In the genomic region with DNA sequence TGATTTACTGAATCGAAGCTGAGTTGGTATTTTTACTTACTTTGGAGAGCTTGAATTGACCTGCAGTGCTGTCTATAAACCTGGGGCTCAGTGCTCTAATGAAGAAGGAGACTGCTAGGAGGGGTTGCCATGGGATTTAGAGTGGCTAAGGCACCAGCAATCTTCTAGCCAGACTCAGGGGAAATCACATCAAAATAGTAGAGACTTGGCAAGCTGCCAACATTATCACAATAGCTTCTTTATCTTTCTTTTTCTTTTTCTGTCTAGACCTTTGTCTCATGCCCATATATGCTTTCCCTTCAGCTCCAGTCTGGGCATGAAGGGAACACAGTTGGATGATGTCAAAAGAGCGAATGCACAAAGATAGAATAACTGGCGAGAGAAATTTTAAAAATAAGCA, we compare ENCODE assay signal across 20 cellular contexts.
DNase-seq lines count a peak whose midpoint lies in the region; ATAC-seq lines count a peak whose summit lies in the region.
"Had no signal": no experiment of that assay in that cellular context is flagged by ENCODE, and none has a peak within 500 bp of the region (broad histone marks: within the 10 kb centered on the region; RNA-seq: fewer than 3 reads in every experiment).

No MANE protein-coding gene starts in this region.

- H3K4me1 Mint-ChIP-seq in natural killer cell treated with Interleukin-12 subunit alpha and Interleukin-12 subunit beta and Interleukin-15 and Interleukin-18, amount 100 ng/mL, for 72 hours (ENCODE audit: low read depth in 2 of 2): no peaks in the 10 kb centered on the region
- H3K4me1 Mint-ChIP-seq: H9 had no signal

- peak; percentile 27 for DNase-seq in NCI-H82 (lab: John Stamatoyannopoulos, UW)
- no peak for DNase-seq in NCI-H82 treated with DMSO at 0.1 percent for 48 hours (lab: John Stamatoyannopoulos, UW; ENCODE audit: unreplicated experiment)
- peak; percentile 78 for DNase-seq in NCI-H1105 treated with DMSO at 0.1 percent for 48 hours (lab: John Stamatoyannopoulos, UW)
- DNase-seq in astrocyte of the hippocampus (ENCODE audit: low read depth, low spot score): peak; percentile 58
- DNase-seq in pulmonary artery endothelial cell (ENCODE audit: low read depth, low spot score): peak; percentile 68
- DNase-seq in natural killer cell treated with Interleukin-12 subunit alpha and Interleukin-12 subunit beta and Interleukin-15 and Interleukin-18, amount 100 ng/mL, for 72 hours (ENCODE audit: low spot score): no peak
- DNase-seq in NOMO-1 (lab: John Stamatoyannopoulos, UW; ENCODE audit: unreplicated experiment in 2 of 2): no peak
- DNase-seq: activated CD4-positive, alpha-beta T cell treated with anti-CD3 and anti-CD28 coated beads for 48 hours; activated naive CD4-positive, alpha-beta T cell treated with anti-CD3 and anti-CD28 coated beads, Interleukin-2, amount 50 U/mL, for 16 hours; activated T-cell treated with anti-CD3 and anti-CD28 coated beads for 4 hours; body of pancreas; H9; heart right ventricle; islet precursor cell; MG63; NCI-H2081 treated with DMSO at 0.1 percent for 48 hours; SHP77 treated with DMSO at 0.1 percent for 48 hours; stimulated activated CD4-positive, alpha-beta T cell treated with anti-CD3 and anti-CD28 coated beads, Interleukin-2, amount 100 ng/mL, for 48 hours had no signal

- H3K27ac Mint-ChIP-seq in natural killer cell treated with Interleukin-12 subunit alpha and Interleukin-12 subunit beta and Interleukin-15 and Interleukin-18, amount 100 ng/mL, for 72 hours: no peak overlapping the region
- H3K27ac Mint-ChIP-seq: dendritic cell treated with granulocyte-macrophage colony-stimulating factor and Interleukin-4, amounts not matched to agents 40 ng/mL and 50 ng/mL, for 4 days; H9 had no signal

- H3K27me3 Mint-ChIP-seq in natural killer cell treated with Interleukin-12 subunit alpha and Interleukin-12 subunit beta and Interleukin-15 and Interleukin-18, amount 100 ng/mL, for 72 hours: peaks cover 0 to 5% of the 10 kb centered on the region in 2 donors
- H3K27me3 Mint-ChIP-seq: dendritic cell treated with granulocyte-macrophage colony-stimulating factor and Interleukin-4, amounts not matched to agents 40 ng/mL and 50 ng/mL, for 4 days had no signal

- no peak for ATAC-seq in natural killer cell treated with Interleukin-12 subunit alpha and Interleukin-12 subunit beta and Interleukin-15 and Interleukin-18, amount 100 ng/mL, for 72 hours
- ATAC-seq in GM21528 (IDR thresholded peaks at IDR 0.05; ENCODE audit: low FRiP score, unreplicated experiment): no peak
- ATAC-seq: body of pancreas, heart right ventricle had no signal

- H3K36me3 Mint-ChIP-seq in natural killer cell treated with Interleukin-12 subunit alpha and Interleukin-12 subunit beta and Interleukin-15 and Interleukin-18, amount 100 ng/mL, for 72 hours: no peaks in the 10 kb centered on the region

- no peak overlapping the region for H3K4me3 Mint-ChIP-seq in natural killer cell treated with Interleukin-12 subunit alpha and Interleukin-12 subunit beta and Interleukin-15 and Interleukin-18, amount 100 ng/mL, for 72 hours
- H3K4me3 Mint-ChIP-seq: dendritic cell treated with granulocyte-macrophage colony-stimulating factor and Interleukin-4, amounts not matched to agents 40 ng/mL and 50 ng/mL, for 4 days; H9 had no signal

- H3K9me3 Mint-ChIP-seq in natural killer cell treated with Interleukin-12 subunit alpha and Interleukin-12 subunit beta and Interleukin-15 and Interleukin-18, amount 100 ng/mL, for 72 hours: no peaks in the 10 kb centered on the region
- H3K9me3 Mint-ChIP-seq: dendritic cell treated with granulocyte-macrophage colony-stimulating factor and Interleukin-4, amounts not matched to agents 40 ng/mL and 50 ng/mL, for 4 days; H9 had no signal

Comparison
In these comparisons a context has a peak if more than half of its experiments do, and no peak if none do; other contexts are left out.
1. DNase-seq: peak in NCI-H82 (single experiment), NCI-H1105 treated with DMSO at 0.1 percent for 48 hours (single experiment), astrocyte of the hippocampus (single experiment) and pulmonary artery endothelial cell (single experiment); none in NCI-H82 treated with DMSO at 0.1 percent for 48 hours (single experiment), natural killer cell treated with Interleukin-12 subunit alpha and Interleukin-12 subunit beta and Interleukin-15 and Interleukin-18, amount 100 ng/mL, for 72 hours (single experiment) and NOMO-1 (0 of 2).